11 cellular contexts compared by ENCODE assay signal in the genomic region with DNA sequence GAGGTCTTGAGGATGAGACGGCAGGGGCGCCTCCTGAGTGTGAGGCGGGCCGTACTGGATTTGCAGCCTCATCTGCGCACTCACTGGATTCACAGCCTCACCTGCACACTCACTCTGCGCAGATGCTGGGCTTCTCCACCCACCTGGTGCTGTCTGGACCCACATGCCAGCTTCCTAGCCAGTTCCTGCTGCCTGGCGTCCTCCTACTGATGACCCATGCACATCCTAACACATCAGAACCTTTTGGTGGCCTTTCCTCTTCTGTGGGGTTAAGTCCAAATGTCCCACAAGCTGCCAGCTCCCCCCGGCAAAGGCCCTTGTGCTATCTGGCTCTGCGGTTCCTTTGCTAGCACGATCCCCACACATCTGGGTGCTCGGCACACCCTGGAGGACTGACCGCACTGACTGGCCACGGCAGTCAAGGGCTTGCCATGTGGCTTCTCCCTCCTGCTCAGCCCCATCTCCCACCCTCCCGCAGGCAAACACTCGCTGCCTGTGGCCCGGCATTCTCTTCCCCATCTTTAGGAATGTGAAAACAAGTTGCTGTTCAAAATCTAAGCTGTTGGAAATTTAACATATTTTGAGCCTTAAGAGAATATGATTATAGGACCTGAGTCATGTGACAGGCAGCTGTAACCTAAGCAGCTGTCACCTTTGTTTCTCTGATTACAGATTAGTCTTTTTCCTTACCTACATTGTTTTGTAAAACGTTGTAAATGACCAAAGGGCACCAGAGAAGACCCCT. TPM values are rescaled to one million over a fixed set of nuclear protein-coding genes. Genes with fewer than 3 reads are reported as not detected.
DNase-seq lines count a peak whose midpoint lies in the region; ATAC-seq and TF ChIP-seq lines count a peak whose summit lies in the region.
"Had no signal": no experiment of that assay in that cellular context is flagged by ENCODE, and none has a peak within 500 bp of the region (broad histone marks: within the 10 kb centered on the region; RNA-seq: fewer than 3 reads in every experiment).

No MANE protein-coding gene starts in this region.

- H3K27ac ChIP-seq in PC-3 (ENCODE audit: low read length) (peak overlapping the region; percentile 90), esophagus squamous epithelium (peak overlapping the region; percentile 29 to 78 (median 67))

- H3K27ac Mint-ChIP-seq in Caco-2 (ENCODE audit: unreplicated experiment): peak overlapping the region; percentile 48
- H3K27ac Mint-ChIP-seq: activated CD4-positive, alpha-beta memory T cell treated with anti-CD3 and anti-CD28 coated beads, Interleukin-2, amount 10 ng/mL, durations not matched to agents 7 days and 5 days had no signal

- 0 out of 2 replicates have a peak overlapping the region, but pooled peaks have one; percentile 55 for H2AFZ ChIP-seq in PC-3 (ENCODE audit: low read length)

- H3K27me3 ChIP-seq in Caco-2 (replicated peaks; ENCODE audit: control insufficient read depth, insufficient read depth, low read length): no peaks in the 10 kb centered on the region
- no peaks in the 10 kb centered on the region for H3K27me3 ChIP-seq in PC-3 (ENCODE audit: low read length)
- H3K27me3 ChIP-seq in esophagus squamous epithelium: peaks cover 0 to 6% (median 0%) of the 10 kb centered on the region in 4 donors

- peak overlapping the region; percentile 52; the same call in 1 of the 2 replicates for H3K9ac ChIP-seq in PC-3 (ENCODE audit: low read length)

- BruUV-seq in Caco-2 (replicated peaks; lab: Mats Ljungman, UMichigan) (no TSS peak), PC-3 (replicated peaks; lab: Mats Ljungman, UMichigan) (no TSS peak)

- H3K36me3 ChIP-seq in Caco-2 (ENCODE audit: control insufficient read depth, insufficient read depth, low read length) (no peaks in the 10 kb centered on the region), PC-3 (ENCODE audit: low read depth, low read length) (no peaks in the 10 kb centered on the region), esophagus squamous epithelium (no peaks in the 10 kb centered on the region)

- TF ChIP-seq POLR2A in esophagus squamous epithelium (IDR thresholded peaks at IDR 0.05): no peak

- TF ChIP-seq CTCF in Caco-2 (IDR thresholded peaks at IDR 0.05; ENCODE audit: insufficient read depth in 1 of 2, low read depth in 1 of 2, low read length in 1 of 2, severe bottlenecking in 1 of 2, unreplicated experiment in 1 of 2) (no peak), PC-3 (conservative IDR thresholded peaks at IDR 0.05; ENCODE audit: low read depth, low read length) (no peak), esophagus squamous epithelium (IDR thresholded peaks at IDR 0.05) (no peak), omental fat pad (IDR thresholded peaks at IDR 0.05) (no peak)

- intact Hi-C loops in Caco-2 (cut with micrococcal nuclease; ENCODE audit: unreplicated experiment): no loop called here
- intact Hi-C loops in PC-3 (cut with micrococcal nuclease): loop anchor here (2.0 kb wide), 1 partner anchor 42 kb away; no protein-coding TSS in a partner anchor
- intact Hi-C loops in esophagus squamous epithelium (cut with DNase I): no loop called here

- H3K4me2 ChIP-seq in PC-3 (ENCODE audit: low read length): peak overlapping the region; percentile 68

- H3K4me3 ChIP-seq in Caco-2 (ENCODE audit: low read depth, low read length): no peak overlapping the region
- H3K4me3 ChIP-seq in PC-3 (ENCODE audit: low read length): no peak overlapping the region
- no peak overlapping the region for H3K4me3 ChIP-seq in esophagus squamous epithelium

- H4K20me1 ChIP-seq in PC-3 (ENCODE audit: low read length): no peaks in the 10 kb centered on the region

- H3K79me2 ChIP-seq in PC-3 (ENCODE audit: low read length): no peaks in the 10 kb centered on the region

- peaks cover 5% of the 10 kb centered on the region for H3K36me3 Mint-ChIP-seq in Caco-2 (ENCODE audit: insufficient read depth, unreplicated experiment)

- no peaks in the 10 kb centered on the region for H3K9me2 ChIP-seq in PC-3 (replicated peaks; ENCODE audit: low read length)

- ATAC-seq in PC-3: no peak
- peak; percentile 2 for ATAC-seq in omental fat pad (ENCODE audit: low FRiP score)
- ATAC-seq in GM21723 (IDR thresholded peaks at IDR 0.05; ENCODE audit: unreplicated experiment): no peak
- no peak for ATAC-seq in GM21367 (IDR thresholded peaks at IDR 0.05; ENCODE audit: unreplicated experiment)

- peaks cover 25% of the 10 kb centered on the region for H3K4me1 Mint-ChIP-seq in Caco-2 (ENCODE audit: low read depth, unreplicated experiment)

- peaks cover 8% of the 10 kb centered on the region for H3K9me3 Mint-ChIP-seq in Caco-2 (ENCODE audit: unreplicated experiment)
- H3K9me3 Mint-ChIP-seq: activated CD4-positive, alpha-beta memory T cell treated with anti-CD3 and anti-CD28 coated beads, Interleukin-2, amount 10 ng/mL, durations not matched to agents 7 days and 5 days had no signal

- no peak overlapping the region for H3K4me3 Mint-ChIP-seq in Caco-2 (ENCODE audit: unreplicated experiment)
- H3K4me3 Mint-ChIP-seq: activated CD4-positive, alpha-beta memory T cell treated with anti-CD3 and anti-CD28 coated beads, Interleukin-2, amount 10 ng/mL, durations not matched to agents 7 days and 5 days had no signal

- POLR2A ChIA-PET in Caco-2 (lab: Charles Lee) (no interaction called here), PC-3 (lab: Charles Lee; ENCODE audit: unreplicated experiment) (no interaction called here)

- H3K4me1 ChIP-seq in Caco-2 (peaks cover 24% of the 10 kb centered on the region), PC-3 (ENCODE audit: insufficient read depth, low read length) (peaks cover 27% of the 10 kb centered on the region), esophagus squamous epithelium (peaks cover 14 to 26% (median 15%) of the 10 kb centered on the region in 3 donors)

- H3K9me3 ChIP-seq in Caco-2 (0 out of 2 replicates have a peak, but pooled peaks cover 4% of the 10 kb centered on the region), PC-3 (ENCODE audit: low read length) (no peaks in the 10 kb centered on the region), esophagus squamous epithelium (no peaks in the 10 kb centered on the region)

- H3K27me3 Mint-ChIP-seq in Caco-2 (ENCODE audit: insufficient read depth, unreplicated experiment): no peaks in the 10 kb centered on the region
- H3K27me3 Mint-ChIP-seq: activated CD4-positive, alpha-beta memory T cell treated with anti-CD3 and anti-CD28 coated beads, Interleukin-2, amount 10 ng/mL, durations not matched to agents 7 days and 5 days had no signal

- no peak for DNase-seq in Caco-2
- no peak for DNase-seq in PC-3
- no peak for DNase-seq in esophagus squamous epithelium (lab: John Stamatoyannopoulos, UW)
- DNase-seq in omental fat pad (ENCODE audit: low spot score): no peak
- no peak for DNase-seq in central memory CD4-positive, alpha-beta T cell
- DNase-seq in NCI-H187 (lab: John Stamatoyannopoulos, UW): no peak
- DNase-seq: activated CD4-positive, alpha-beta memory T cell treated with anti-CD3 and anti-CD28 coated beads, Interleukin-2, amount 10 ng/mL, durations not matched to agents 7 days and 5 days; activated effector memory CD4-positive, alpha-beta T cell treated with Interleukin-2 at 50 U/mL for 16 hours; anterior cingulate cortex had no signal

- CTCF ChIA-PET in Caco-2 (lab: Charles Lee): no interaction called here
- CTCF ChIA-PET in PC-3 (lab: Charles Lee): no interaction called here

- no peaks in the 10 kb centered on the region for H3F3A ChIP-seq in PC-3 (ENCODE audit: low read length, unreplicated experiment)

- WGBS in esophagus squamous epithelium, 2 donors: 72 to 80% methylated on average over 10 to 11 of the region's 17 CpGs

RNA-seq across cellular contexts. Expression of a gene that starts 39.4 kb away (rescaled TPM):
- total RNA-seq in Caco-2 (2022) (27.3 and 27.6 TPM in 2 replicates), PC-3 (2014; rRNA removed) (42.1 and 51.4 TPM in 2 replicates), esophagus squamous epithelium (10 to 100 TPM in 2 of 4 donors, 1 to 10 TPM in 2; 4.4 to 16.6 (median 10.7) TPM), omental fat pad (10 to 100 TPM; 24.6 to 35.5 (median 26.9) TPM)
